Comparison of ENCODE assay signal across 1 cellular context in the genomic region with DNA sequence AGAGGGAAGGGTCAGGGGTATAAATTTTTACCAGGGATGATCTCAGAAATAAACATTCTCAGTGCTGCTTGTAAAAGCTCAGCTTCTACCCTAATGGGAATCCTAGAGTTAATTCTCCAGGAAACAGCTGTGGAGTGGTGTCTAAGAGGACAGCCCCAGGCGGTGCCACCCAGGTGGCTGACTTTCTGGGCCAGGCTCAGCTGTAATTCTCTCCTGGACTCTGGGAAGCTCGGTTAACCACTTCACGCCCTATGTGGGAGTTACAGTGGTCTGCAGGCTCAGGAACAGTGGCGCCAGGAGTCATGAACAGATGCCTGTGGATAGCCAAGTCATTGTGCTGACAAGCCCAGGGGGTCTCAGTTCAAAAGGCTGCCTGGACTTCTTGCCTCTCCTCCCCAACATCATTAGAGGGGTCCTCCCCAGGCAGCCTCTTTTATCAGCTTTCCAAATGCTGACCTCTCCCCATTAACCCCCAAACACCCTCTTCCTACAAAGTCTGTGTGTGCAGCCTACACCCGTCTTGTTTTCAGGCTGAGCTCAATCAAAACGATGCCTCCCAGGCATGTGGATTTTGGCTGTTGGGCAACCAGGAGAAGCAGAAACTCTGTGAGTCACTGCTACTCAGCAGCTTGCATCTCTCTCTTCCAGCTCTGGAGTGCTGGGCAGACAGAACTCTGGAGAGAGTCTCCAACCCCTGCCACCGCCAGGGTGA.
A peak's percentile ranks its signal among the peaks of the same experiment; 100 is the strongest.
TF ChIP-seq lines count a peak whose summit lies in the region.

No MANE protein-coding gene starts in this region.

TF ChIP-seq in IMR-90, 13 proteins besides CTCF, POLR2A, EP300 and RAD21:
- TF ChIP-seq, protein P1, sequence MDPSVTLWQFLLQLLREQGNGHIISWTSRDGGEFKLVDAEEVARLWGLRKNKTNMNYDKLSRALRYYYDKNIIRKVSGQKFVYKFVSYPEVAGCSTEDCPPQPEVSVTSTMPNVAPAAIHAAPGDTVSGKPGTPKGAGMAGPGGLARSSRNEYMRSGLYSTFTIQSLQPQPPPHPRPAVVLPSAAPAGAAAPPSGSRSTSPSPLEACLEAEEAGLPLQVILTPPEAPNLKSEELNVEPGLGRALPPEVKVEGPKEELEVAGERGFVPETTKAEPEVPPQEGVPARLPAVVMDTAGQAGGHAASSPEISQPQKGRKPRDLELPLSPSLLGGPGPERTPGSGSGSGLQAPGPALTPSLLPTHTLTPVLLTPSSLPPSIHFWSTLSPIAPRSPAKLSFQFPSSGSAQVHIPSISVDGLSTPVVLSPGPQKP (IDR thresholded peaks at IDR 0.05; ENCODE audit: borderline replicate concordance, low read depth, low read length): no peak
- peak; percentile 33; the same call in 1 of the 2 replicates for TF ChIP-seq MAFK (IDR thresholded peaks at IDR 0.05; ENCODE audit: low read depth, low read length)
- TF ChIP-seq SMC3 (IDR thresholded peaks at IDR 0.05; ENCODE audit: low read depth, low read length): no peak
- TF ChIP-seq CEBPB (IDR thresholded peaks at IDR 0.05; ENCODE audit: low read depth, low read length): peak; percentile 97
- peak; percentile 56; the same call in 1 of the 2 replicates for TF ChIP-seq NFE2L2 (IDR thresholded peaks at IDR 0.05; ENCODE audit: low read depth, low read length)
- no peak for TF ChIP-seq CHD1 (IDR thresholded peaks at IDR 0.05; ENCODE audit: low read depth, low read length)
- TF ChIP-seq RFX5 (IDR thresholded peaks at IDR 0.05; ENCODE audit: low read depth, low read length): no peak
- TF ChIP-seq MXI1 (IDR thresholded peaks at IDR 0.05; ENCODE audit: borderline replicate concordance, low read depth, low read length): 0 out of 2 replicates have a peak, but pooled peaks have one; percentile 35
- peak; percentile 52; the same call in 1 of the 2 replicates for TF ChIP-seq FOS (IDR thresholded peaks at IDR 0.05; ENCODE audit: low read depth, low read length)
- TF ChIP-seq, protein P2, sequence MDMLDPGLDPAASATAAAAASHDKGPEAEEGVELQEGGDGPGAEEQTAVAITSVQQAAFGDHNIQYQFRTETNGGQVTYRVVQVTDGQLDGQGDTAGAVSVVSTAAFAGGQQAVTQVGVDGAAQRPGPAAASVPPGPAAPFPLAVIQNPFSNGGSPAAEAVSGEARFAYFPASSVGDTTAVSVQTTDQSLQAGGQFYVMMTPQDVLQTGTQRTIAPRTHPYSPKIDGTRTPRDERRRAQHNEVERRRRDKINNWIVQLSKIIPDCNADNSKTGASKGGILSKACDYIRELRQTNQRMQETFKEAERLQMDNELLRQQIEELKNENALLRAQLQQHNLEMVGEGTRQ (IDR thresholded peaks at IDR 0.05; ENCODE audit: low read depth, low read length): no peak
TF ChIP-seq in IMR-90: peak in this region for 5.
